2 cellular contexts compared by ENCODE assay signal in the genomic region with DNA sequence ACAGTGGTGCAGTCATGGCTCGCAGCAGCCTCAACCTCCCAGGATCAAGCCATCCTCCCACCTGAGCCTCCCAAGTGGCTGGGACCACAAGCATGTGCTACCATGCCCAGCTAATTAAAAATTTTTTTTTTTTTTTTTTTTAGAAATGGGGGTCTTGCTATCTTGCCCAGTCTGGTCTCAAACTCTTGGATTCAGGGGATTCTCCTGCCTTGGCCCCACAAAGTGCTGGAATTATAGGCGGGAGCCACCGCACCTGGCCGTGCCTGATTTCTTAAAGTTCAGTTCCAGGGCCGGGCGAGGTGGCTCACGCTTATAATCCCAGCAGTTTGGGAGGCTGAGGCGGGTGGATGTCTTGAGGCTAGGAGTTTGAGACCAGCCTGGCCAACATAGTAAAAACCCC.
A peak's percentile ranks its signal among the peaks of the same experiment; 100 is the strongest.
TF ChIP-seq lines count a peak whose summit lies in the region.

No MANE protein-coding gene starts in this region.

TF ChIP-seq in HepG2, 621 proteins besides CTCF, POLR2A, EP300 and RAD21:
- TF ChIP-seq ZNF121 (CRISPR knock-in tag; IDR thresholded peaks at IDR 0.05) (peak; percentile 43; the same call in 1 of the 2 replicates), DNMT1 (CRISPR knock-in tag; IDR thresholded peaks at IDR 0.05) (no peak)

TF ChIP-seq in K562, 482 proteins besides CTCF, POLR2A, EP300 and RAD21:
- TF ChIP-seq, protein P1, sequence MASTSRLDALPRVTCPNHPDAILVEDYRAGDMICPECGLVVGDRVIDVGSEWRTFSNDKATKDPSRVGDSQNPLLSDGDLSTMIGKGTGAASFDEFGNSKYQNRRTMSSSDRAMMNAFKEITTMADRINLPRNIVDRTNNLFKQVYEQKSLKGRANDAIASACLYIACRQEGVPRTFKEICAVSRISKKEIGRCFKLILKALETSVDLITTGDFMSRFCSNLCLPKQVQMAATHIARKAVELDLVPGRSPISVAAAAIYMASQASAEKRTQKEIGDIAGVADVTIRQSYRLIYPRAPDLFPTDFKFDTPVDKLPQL (IDR thresholded peaks at IDR 0.05; ENCODE audit: extremely low read depth, insufficient read length), result no peak
- TF ChIP-seq ZNF121 (CRISPR knock-in tag; conservative IDR thresholded peaks at IDR 0.05), result peak; percentile 92
